Comparison of ENCODE assay signal across 1 cellular context in genomic region chr2:119759451-119760236, GRCh38.
TF ChIP-seq lines count a peak whose summit lies in the region.

Gene PTPN4, plus strand, starts transcription at chr2:119759922. Its CDS starts 49,932 bp downstream, at chr2:119809854.

TF ChIP-seq in A549, 52 proteins besides CTCF, POLR2A, EP300 and RAD21 (continued from another document):
- TF ChIP-seq ZC3H11A (IDR thresholded peaks at IDR 0.05) (no peak), MAZ (IDR thresholded peaks at IDR 0.05; ENCODE audit: borderline replicate concordance, low read depth, low read length) (peak; percentile 68; the same call in 1 of the 2 replicates), MAFK (IDR thresholded peaks at IDR 0.05; ENCODE audit: partially characterized antibody) (peak; percentile 40), SREBF2 (IDR thresholded peaks at IDR 0.05) (no peak), RNF2 (IDR thresholded peaks at IDR 0.05; ENCODE audit: borderline replicate concordance, low read depth) (no peak), POLR2AphosphoS2 (conservative IDR thresholded peaks at IDR 0.05; ENCODE audit: low read length) (no peak), FOSL2 (IDR thresholded peaks at IDR 0.05) (no peak), FOSL2 (CRISPR knock-in tag; IDR thresholded peaks at IDR 0.05) (no peak), NFE2L2 (conservative IDR thresholded peaks at IDR 0.05; ENCODE audit: low read length) (peak; percentile 4; the same call in 1 of the 2 replicates), JUNB (IDR thresholded peaks at IDR 0.05) (no peak), HDAC2 (IDR thresholded peaks at IDR 0.05) (no peak), GATA3 (IDR thresholded peaks at IDR 0.05; ENCODE audit: borderline replicate concordance) (peak; percentile 63), KDM5A (IDR thresholded peaks at IDR 0.05) (no peak), PHF8 (IDR thresholded peaks at IDR 0.05; ENCODE audit: borderline replicate concordance, low read depth) (peak; percentile 54; the same call in 1 of the 2 replicates)
- TF ChIP-seq, protein P1, sequence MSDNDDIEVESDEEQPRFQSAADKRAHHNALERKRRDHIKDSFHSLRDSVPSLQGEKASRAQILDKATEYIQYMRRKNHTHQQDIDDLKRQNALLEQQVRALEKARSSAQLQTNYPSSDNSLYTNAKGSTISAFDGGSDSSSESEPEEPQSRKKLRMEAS (IDR thresholded peaks at IDR 0.05) = peak; percentile 87
- TF ChIP-seq, protein P2, sequence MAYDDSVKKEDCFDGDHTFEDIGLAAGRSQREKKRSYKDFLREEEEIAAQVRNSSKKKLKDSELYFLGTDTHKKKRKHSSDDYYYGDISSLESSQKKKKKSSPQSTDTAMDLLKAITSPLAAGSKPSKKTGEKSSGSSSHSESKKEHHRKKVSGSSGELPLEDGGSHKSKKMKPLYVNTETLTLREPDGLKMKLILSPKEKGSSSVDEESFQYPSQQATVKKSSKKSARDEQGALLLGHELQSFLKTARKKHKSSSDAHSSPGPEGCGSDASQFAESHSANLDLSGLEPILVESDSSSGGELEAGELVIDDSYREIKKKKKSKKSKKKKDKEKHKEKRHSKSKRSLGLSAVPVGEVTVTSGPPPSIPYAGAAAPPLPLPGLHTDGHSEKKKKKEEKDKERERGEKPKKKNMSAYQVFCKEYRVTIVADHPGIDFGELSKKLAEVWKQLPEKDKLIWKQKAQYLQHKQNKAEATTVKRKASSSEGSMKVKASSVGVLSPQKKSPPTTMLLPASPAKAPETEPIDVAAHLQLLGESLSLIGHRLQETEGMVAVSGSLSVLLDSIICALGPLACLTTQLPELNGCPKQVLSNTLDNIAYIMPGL (CRISPR knock-in tag; IDR thresholded peaks at IDR 0.05; ENCODE audit: borderline replicate concordance) = 0 out of 2 replicates have a peak, but pooled peaks have one; percentile 32
